In genomic region chr20:20780127-20780822, GRCh38 we compare ENCODE assay signal across 8 cellular contexts.
DNase-seq lines count a peak whose midpoint lies in the region; ATAC-seq and TF ChIP-seq lines count a peak whose summit lies in the region.

No MANE protein-coding gene starts in this region.

- no peaks in the 10 kb centered on the region for H3K4me1 ChIP-seq in GM23338 (ENCODE audit: insufficient read depth)

- no peak overlapping the region for H3K27ac Mint-ChIP-seq in GM23338

- CTCF ChIA-PET in HEK293T (lab: Yijun Ruan, JAX): no interaction called here

- no peaks in the 10 kb centered on the region for H3F3A ChIP-seq in GM23338 (replicated peaks; ENCODE audit: low read depth)

- H3K27me3 ChIP-seq in GM23338 (ENCODE audit: insufficient read depth): no peaks in the 10 kb centered on the region

- peaks cover 13% of the 10 kb centered on the region; the same call in 1 of the 2 replicates for H3K9me2 ChIP-seq in GM23338 (ENCODE audit: insufficient read depth)

- H3K9me3 Mint-ChIP-seq in GM23338: peaks cover 4% of the 10 kb centered on the region; the same call in 1 of the 3 replicates

- H3K4me1 Mint-ChIP-seq in GM23338: peaks cover 2% of the 10 kb centered on the region; the same call in 1 of the 3 replicates

- H3K4me3 ChIP-seq in AG10803 (ENCODE audit: low read length) (no peak overlapping the region), GM23338 (no peak overlapping the region)

- H3K27ac ChIP-seq in GM23338 (ENCODE audit: low read depth) (no peak overlapping the region), epithelial cell of prostate (no peak overlapping the region)

- no peak overlapping the region for H3K4me3 Mint-ChIP-seq in GM23338

- H3K27me3 Mint-ChIP-seq in GM23338 (ENCODE audit: insufficient read depth, low read depth, poor library complexity): no peaks in the 10 kb centered on the region

- H3K4me2 ChIP-seq in GM23338: no peak overlapping the region

- peak; percentile 13 for DNase-seq in AG10803 (ENCODE audit: low read depth)
- DNase-seq in GM23338 (ENCODE audit: low spot score): peak; percentile 19
- DNase-seq in NCI-H2171 (lab: John Stamatoyannopoulos, UW): peak; percentile 68
- peak; percentile 59 for DNase-seq in epithelial cell of prostate (ENCODE audit: low read depth, low spot score)
- DNase-seq in occipital lobe (lab: John Stamatoyannopoulos, UW): peak; percentile 9
- no peak for DNase-seq in GM10266 (ENCODE audit: extremely low spot score)
- DNase-seq in HEK293T (ENCODE audit: extremely low spot score): no peak

- no peak for TF ChIP-seq CTCF in AG10803 (conservative IDR thresholded peaks at IDR 0.05; ENCODE audit: low read length)
- no peak for TF ChIP-seq CTCF in GM23338 (conservative IDR thresholded peaks at IDR 0.05; ENCODE audit: low read depth in 2 of 2)
- TF ChIP-seq CTCF in GM10266 (IDR thresholded peaks at IDR 0.05; ENCODE audit: control insufficient read depth, insufficient read depth, low read depth, missing control alignments): no peak

- ATAC-seq in GM23338: peak; percentile 78
- no peak for ATAC-seq in HG03520 (IDR thresholded peaks at IDR 0.05; ENCODE audit: unreplicated experiment)

- POLR2A ChIA-PET in HEK293T (lab: Yijun Ruan, JAX): no interaction called here

- peak overlapping the region; percentile 63; the same call in 1 of the 2 replicates for H2AFZ ChIP-seq in GM23338

- H4K20me1 ChIP-seq in GM23338 (replicated peaks; ENCODE audit: insufficient read depth): no peaks in the 10 kb centered on the region

- H3K36me3 ChIP-seq in GM23338 (ENCODE audit: insufficient read depth): no peaks in the 10 kb centered on the region

- no peaks in the 10 kb centered on the region for H3K36me3 Mint-ChIP-seq in GM23338 (ENCODE audit: low read depth)

- H3K79me2 ChIP-seq in GM23338 (replicated peaks; ENCODE audit: insufficient read depth): no peaks in the 10 kb centered on the region

TF ChIP-seq in GM23338, 12 proteins besides CTCF, POLR2A, EP300 and RAD21 (continues in another document):
- no peak for TF ChIP-seq EZH2 (IDR thresholded peaks at IDR 0.05; ENCODE audit: low read depth, unreplicated experiment)
- TF ChIP-seq POLR2AphosphoS5 (IDR thresholded peaks at IDR 0.05; ENCODE audit: low read depth): no peak
- TF ChIP-seq CREB1 (CRISPR knock-in tag; IDR thresholded peaks at IDR 0.05; ENCODE audit: low read depth): no peak
- TF ChIP-seq ZNF114 (CRISPR knock-in tag; IDR thresholded peaks at IDR 0.05): no peak

TF ChIP-seq in HEK293T, 16 proteins besides CTCF, POLR2A, EP300 and RAD21:
- TF ChIP-seq ELF4 (IDR thresholded peaks at IDR 0.05) (no peak), ZNF384 (IDR thresholded peaks at IDR 0.05) (no peak), PKNOX1 (IDR thresholded peaks at IDR 0.05) (no peak), L3MBTL2 (conservative IDR thresholded peaks at IDR 0.05) (no peak), FOXM1 (IDR thresholded peaks at IDR 0.05; ENCODE audit: borderline replicate concordance) (no peak), NFRKB (IDR thresholded peaks at IDR 0.05) (no peak), LEF1 (IDR thresholded peaks at IDR 0.05; ENCODE audit: borderline replicate concordance) (no peak), TARDBP (IDR thresholded peaks at IDR 0.05) (no peak), FOXK2 (IDR thresholded peaks at IDR 0.05) (no peak), SUZ12 (IDR thresholded peaks at IDR 0.05) (no peak), FOXA1 (IDR thresholded peaks at IDR 0.05) (no peak), BHLHE40 (IDR thresholded peaks at IDR 0.05; ENCODE audit: borderline replicate concordance) (no peak), ARNT (IDR thresholded peaks at IDR 0.05) (no peak), CTBP1 (IDR thresholded peaks at IDR 0.05; ENCODE audit: borderline replicate concordance) (no peak), HDGF (IDR thresholded peaks at IDR 0.05; ENCODE audit: borderline replicate concordance) (no peak), SP1 (IDR thresholded peaks at IDR 0.05) (no peak)

Comparison
In these comparisons a context has a peak if more than half of its experiments do, and no peak if none do; other contexts are left out.
1. DNase-seq: peak in AG10803 (single experiment), GM23338 (single experiment), NCI-H2171 (single experiment), epithelial cell of prostate (single experiment) and occipital lobe (single experiment); none in GM10266 (single experiment) and HEK293T (single experiment).